Comparison of ENCODE assay signal across 2 cellular contexts in genomic region chr19:41299755-41300089, GRCh38.
TF ChIP-seq lines count a peak whose summit lies in the region.

No MANE protein-coding gene starts in this region.

TF ChIP-seq in A549, 52 proteins besides CTCF, POLR2A, EP300 and RAD21:
- TF ChIP-seq USF2 (IDR thresholded peaks at IDR 0.05) (no peak), HMGXB4 (CRISPR knock-in tag; IDR thresholded peaks at IDR 0.05; ENCODE audit: borderline replicate concordance) (no peak), RCOR1 (IDR thresholded peaks at IDR 0.05; ENCODE audit: low read depth, low read length) (no peak), ATOH8 (CRISPR knock-in tag; IDR thresholded peaks at IDR 0.05; ENCODE audit: low read depth) (no peak), NFE2L2 (conservative IDR thresholded peaks at IDR 0.05; ENCODE audit: low read length) (no peak), JUNB (IDR thresholded peaks at IDR 0.05) (no peak), JUN (IDR thresholded peaks at IDR 0.05) (no peak)

TF ChIP-seq in GM12878, 131 proteins besides CTCF, POLR2A, EP300 and RAD21:
- TF ChIP-seq ZBTB40 (IDR thresholded peaks at IDR 0.05; ENCODE audit: borderline replicate concordance) (no peak), E2F8 (IDR thresholded peaks at IDR 0.05; ENCODE audit: low read depth, partially characterized antibody) (no peak), ATF3 (IDR thresholded peaks at IDR 0.05; ENCODE audit: borderline replicate concordance, extremely low read depth, low read depth, low read length) (no peak), ZNF207 (IDR thresholded peaks at IDR 0.05; ENCODE audit: borderline replicate concordance) (no peak), RELB (IDR thresholded peaks at IDR 0.05; ENCODE audit: low read depth) (no peak), REST (IDR thresholded peaks at IDR 0.05; ENCODE audit: low read depth, low read length) (no peak), PAX5 (IDR thresholded peaks at IDR 0.05; ENCODE audit: borderline replicate concordance, low read depth, low read length) (no peak), CBFB (IDR thresholded peaks at IDR 0.05; ENCODE audit: low read depth) (no peak), CEBPZ (IDR thresholded peaks at IDR 0.05; ENCODE audit: low read depth, low read length) (no peak), EZH2 (IDR thresholded peaks at IDR 0.05; ENCODE audit: borderline replicate concordance, control insufficient read depth, low read depth, low read length) (no peak), RAD51 (IDR thresholded peaks at IDR 0.05) (no peak), NBN (IDR thresholded peaks at IDR 0.05) (no peak), ZBTB4 (CRISPR knock-in tag; IDR thresholded peaks at IDR 0.05) (no peak), CUX1 (IDR thresholded peaks at IDR 0.05; ENCODE audit: insufficient replicate concordance, low read depth, low read length) (no peak), NR2C2 (IDR thresholded peaks at IDR 0.05; ENCODE audit: borderline replicate concordance, control insufficient read depth, insufficient read length, low read depth) (no peak), USF1 (IDR thresholded peaks at IDR 0.05; ENCODE audit: borderline replicate concordance, extremely low read length, insufficient read depth, low read depth, low read length) (no peak), HDGF (IDR thresholded peaks at IDR 0.05) (no peak), FOXK2 (IDR thresholded peaks at IDR 0.05) (no peak), GABPA (IDR thresholded peaks at IDR 0.05; ENCODE audit: low read depth) (no peak)
